In the genomic region with DNA sequence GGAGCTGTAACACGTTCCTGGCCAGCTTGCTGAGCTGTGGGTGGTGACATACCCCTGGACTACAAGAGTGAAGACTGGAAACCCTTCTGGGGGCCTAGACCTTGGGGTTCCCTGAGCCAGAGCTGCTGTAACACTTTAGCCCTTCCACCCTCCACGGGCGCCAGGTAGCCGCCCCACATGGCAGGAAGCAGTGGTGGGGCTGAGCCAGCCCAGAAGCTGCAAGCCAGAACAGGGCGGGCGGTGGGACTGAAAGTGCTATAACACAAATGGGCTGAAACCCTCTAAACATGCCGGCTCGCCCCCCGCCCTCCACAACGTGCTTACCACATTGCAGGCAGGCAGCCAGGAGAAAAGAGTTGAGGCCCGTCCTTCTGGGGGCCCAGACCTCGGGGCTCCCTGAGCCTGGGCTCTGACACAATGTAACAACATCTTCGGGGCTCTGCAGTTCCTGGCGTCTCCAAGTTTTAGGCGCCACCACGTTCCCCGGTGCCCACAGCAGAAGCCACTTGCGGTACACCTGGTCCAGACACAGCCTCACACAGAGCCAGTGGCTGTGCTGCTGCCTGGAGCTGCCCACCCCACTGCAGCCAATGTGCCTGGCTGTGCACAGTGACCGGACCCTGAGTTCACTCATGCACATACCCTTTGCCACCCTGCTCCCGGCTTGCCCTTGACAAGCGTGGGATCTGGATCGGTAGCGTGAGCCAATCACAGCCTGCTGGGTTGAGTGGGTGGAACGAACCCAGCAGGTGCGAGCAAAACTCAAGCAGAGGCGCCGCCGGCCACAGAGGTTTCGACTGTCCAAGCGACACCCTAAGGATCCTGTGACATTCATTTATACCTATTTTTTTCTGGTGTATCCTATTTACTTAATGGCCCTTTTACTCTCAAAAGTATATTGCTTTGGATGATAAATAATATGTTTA, we compare ENCODE assay signal across 21 cellular contexts.
"Had no signal": no experiment of that assay in that cellular context is flagged by ENCODE, and none has a peak within 500 bp of the region (broad histone marks: within the 10 kb centered on the region; RNA-seq: fewer than 3 reads in every experiment).

No MANE protein-coding gene starts in this region.

- H3K36me3 Mint-ChIP-seq: immature natural killer cell; memory B cell; naive B cell; stimulated activated effector memory CD8-positive, alpha-beta T cell treated with anti-CD3 and anti-CD28 coated beads, Interleukin-12 subunit alpha, Interleukin-12 subunit beta, amount 100 ng/mL, for 72 hours had no signal

- H3K36me3 ChIP-seq: esophagus squamous epithelium, left ventricle myocardium inferior, lower lobe of right lung, suprapubic skin, tibial artery, upper lobe of left lung had no signal

- H3K4me3 Mint-ChIP-seq: central memory CD8-positive, alpha-beta T cell; immature natural killer cell; memory B cell; naive B cell; stimulated activated effector memory CD8-positive, alpha-beta T cell treated with anti-CD3 and anti-CD28 coated beads, Interleukin-12 subunit alpha, Interleukin-12 subunit beta, amount 100 ng/mL, for 72 hours had no signal

- H3K27ac ChIP-seq: epithelial cell of prostate, esophagus squamous epithelium, left ventricle myocardium inferior, lower lobe of right lung, suprapubic skin, tibial artery, upper lobe of left lung had no signal

- H3K9me3 Mint-ChIP-seq: central memory CD8-positive, alpha-beta T cell; immature natural killer cell; memory B cell; stimulated activated effector memory CD8-positive, alpha-beta T cell treated with anti-CD3 and anti-CD28 coated beads, Interleukin-12 subunit alpha, Interleukin-12 subunit beta, amount 100 ng/mL, for 72 hours had no signal

- H3K4me2 ChIP-seq: smooth muscle cell had no signal

- H3K9me3 ChIP-seq: esophagus squamous epithelium, left ventricle myocardium inferior, lower lobe of right lung, suprapubic skin, tibial artery, upper lobe of left lung had no signal

- H3K4me1 ChIP-seq: esophagus squamous epithelium, lower lobe of right lung, suprapubic skin, tibial artery, upper lobe of left lung had no signal

- ATAC-seq: left cardiac atrium; stimulated activated effector memory CD8-positive, alpha-beta T cell treated with anti-CD3 and anti-CD28 coated beads, Interleukin-12 subunit alpha, Interleukin-12 subunit beta, amount 100 ng/mL, for 72 hours; stimulated activated naive CD8-positive, alpha-beta T cell treated with anti-CD3 and anti-CD28 coated beads, Interleukin-15, Interleukin-2, amounts not matched to agents 100 U/mL and 50 U/mL, for 24 hours had no signal

- H3K4me3 ChIP-seq: esophagus squamous epithelium, left ventricle myocardium inferior, lower lobe of right lung, smooth muscle cell, suprapubic skin, tibial artery, upper lobe of left lung had no signal

- DNase-seq: effector memory CD4-positive, alpha-beta T cell; esophagus squamous epithelium; foreskin fibroblast; immature natural killer cell; kidney; left cardiac atrium; left ventricle myocardium inferior; lower lobe of right lung; midbrain; naive B cell; stimulated activated CD4-positive, alpha-beta T cell treated with anti-CD3 and anti-CD28 coated beads, Interleukin-4, amount 100 ng/mL, for 1 hour; stimulated activated CD8-positive, alpha-beta memory T cell treated with anti-CD3 and anti-CD28 coated beads, Interleukin-4, amount 100 ng/mL, for 48 hours; stimulated activated naive CD8-positive, alpha-beta T cell treated with anti-CD3 and anti-CD28 coated beads, Interleukin-15, Interleukin-2, amounts not matched to agents 100 U/mL and 50 U/mL, for 24 hours; tibial artery had no signal

- H3K27ac Mint-ChIP-seq: immature natural killer cell; memory B cell; stimulated activated effector memory CD8-positive, alpha-beta T cell treated with anti-CD3 and anti-CD28 coated beads, Interleukin-12 subunit alpha, Interleukin-12 subunit beta, amount 100 ng/mL, for 72 hours had no signal

- H3K4me1 Mint-ChIP-seq: central memory CD8-positive, alpha-beta T cell; immature natural killer cell; memory B cell; naive B cell; stimulated activated effector memory CD8-positive, alpha-beta T cell treated with anti-CD3 and anti-CD28 coated beads, Interleukin-12 subunit alpha, Interleukin-12 subunit beta, amount 100 ng/mL, for 72 hours had no signal

- H3K27me3 ChIP-seq: esophagus squamous epithelium, upper lobe of left lung had no signal
